ENCODE assay signal across 7 cellular contexts in genomic region chr15:63487076-63487757, GRCh38. TPM values are rescaled to one million over a fixed set of nuclear protein-coding genes. Genes with fewer than 3 reads are reported as not detected.
DNase-seq lines count a peak whose midpoint lies in the region; ATAC-seq and TF ChIP-seq lines count a peak whose summit lies in the region.

No MANE protein-coding gene starts in this region.

- H3K18ac ChIP-seq in mesendoderm (ENCODE audit: low read length), result no peak overlapping the region

- no peak overlapping the region for H4K5ac ChIP-seq in mesendoderm (ENCODE audit: low read length)

- H3K27ac ChIP-seq in mesendoderm (ENCODE audit: low read depth, low read length), result no peak overlapping the region

- no peak overlapping the region for H3K4me3 ChIP-seq in mesendoderm (ENCODE audit: low read length)

- no peak overlapping the region for H2BK5ac ChIP-seq in mesendoderm (ENCODE audit: low read length)

- ATAC-seq in HG02885 (IDR thresholded peaks at IDR 0.05; ENCODE audit: poor library complexity, unreplicated experiment), result peak; percentile 57

- no peak overlapping the region for H3K9ac ChIP-seq in mesendoderm (ENCODE audit: low read length)

- DNase-seq in GM13976 (ENCODE audit: low spot score) (peak; percentile 78), NCI-H82 (lab: John Stamatoyannopoulos, UW) (peak; percentile 90), mesendoderm (peak; percentile 84)
- DNase-seq in activated CD8-positive, alpha-beta memory T cell treated with anti-CD3 and anti-CD28 coated beads for 1 hour (ENCODE audit: extremely low read depth in 1 of 2, low read depth in 1 of 2), result peak; percentile 76 to 85
- DNase-seq in effector CD4-positive, alpha-beta T cell, result peak; percentile 81
- peak; percentile 82 to 88 for DNase-seq in stimulated activated CD8-positive, alpha-beta memory T cell treated with anti-CD3 and anti-CD28 coated beads, Interleukin-4, amount 100 ng/mL, for 1 hour (ENCODE audit: low read depth in 2 of 2, low spot score in 1 of 2)

- H3K56ac ChIP-seq in mesendoderm (ENCODE audit: low read length), result no peak overlapping the region

- in situ Hi-C loops in GM13976 (cut with MboI; ENCODE audit: low sequenced_read_pairs, unreplicated experiment), result no loop called here

- no peaks in the 10 kb centered on the region for H3K36me3 ChIP-seq in mesendoderm (ENCODE audit: control insufficient read depth, insufficient read depth, low read length)

- H2BK120ac ChIP-seq in mesendoderm (ENCODE audit: low read depth, low read length), result no peak overlapping the region

- no peaks in the 10 kb centered on the region for H3K79me2 ChIP-seq in mesendoderm (ENCODE audit: control insufficient read depth, insufficient read depth, low read length)

- peak; percentile 79 for TF ChIP-seq CTCF in GM13976 (IDR thresholded peaks at IDR 0.05; ENCODE audit: borderline replicate concordance, control extremely low read depth, extremely low read depth, insufficient read depth, missing control alignments)

- no peak overlapping the region for H2BK15ac ChIP-seq in mesendoderm (replicated peaks; ENCODE audit: low read depth)

- H2AK5ac ChIP-seq in mesendoderm (ENCODE audit: low read length), result no peak overlapping the region

- no peaks in the 10 kb centered on the region for H3K79me1 ChIP-seq in mesendoderm (ENCODE audit: low read length)

- WGBS in mesendoderm (ENCODE audit: extremely low coverage, insufficient coverage, low lambda C conversion rate), result no CpG with 5 or more reads among the region's 16 CpGs

- H3K23ac ChIP-seq in mesendoderm (ENCODE audit: low read length), result no peak overlapping the region

- H3K4ac ChIP-seq in mesendoderm (ENCODE audit: low read depth, low read length), result no peak overlapping the region

- peaks cover 3% of the 10 kb centered on the region for H3K4me1 ChIP-seq in mesendoderm (ENCODE audit: control insufficient read depth, low read depth, low read length)

- H3K27me3 ChIP-seq in mesendoderm (ENCODE audit: insufficient read depth, low read length, poor library complexity), result no peaks in the 10 kb centered on the region

- no peak overlapping the region for H3K4me2 ChIP-seq in mesendoderm (ENCODE audit: low read length)

- H4K8ac ChIP-seq in mesendoderm (ENCODE audit: low read depth, low read length), result no peak overlapping the region

RNA-seq across cellular contexts. Expression of gene USP3, which starts 17.2 kb away (rescaled TPM):
- 10.3 TPM for polyA plus RNA-seq in mesendoderm (2013, experiment 1 of 2)
- 9.1 TPM for polyA plus RNA-seq in mesendoderm (2013, experiment 2 of 2)
